In the genomic region with DNA sequence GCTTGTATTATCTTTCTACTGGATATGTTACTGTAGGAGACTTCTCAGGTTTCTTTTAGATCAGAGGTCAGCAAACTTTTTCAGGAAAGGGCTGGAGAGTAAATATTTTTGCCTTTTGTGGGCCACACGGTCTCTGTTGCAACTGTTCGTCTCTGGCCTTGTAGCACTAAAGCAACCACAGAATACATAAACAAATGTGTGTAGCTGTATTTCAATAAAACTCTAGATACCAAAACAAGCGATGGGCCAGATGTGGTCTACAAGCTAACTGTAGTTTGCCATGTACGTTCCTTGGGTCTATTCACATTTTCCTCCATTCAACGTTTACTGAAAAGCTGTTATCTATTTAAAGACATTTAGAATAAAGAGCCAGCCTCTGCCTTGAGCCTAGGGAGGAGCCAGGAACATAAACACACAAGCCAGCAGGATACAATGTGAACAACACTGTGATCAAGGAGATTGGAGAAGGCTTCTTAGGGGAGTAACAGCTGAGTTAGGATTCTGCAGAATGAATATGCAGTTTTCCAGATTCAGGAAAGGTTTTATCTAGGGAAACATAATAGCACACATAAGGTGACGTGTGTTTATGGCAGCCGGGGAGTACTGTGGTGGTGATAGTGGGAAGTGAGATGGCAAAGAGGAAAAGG, we compare ENCODE assay signal across 15 cellular contexts. TPM values are rescaled to one million over a fixed set of nuclear protein-coding genes. Genes with fewer than 3 reads are reported as not detected.
A peak's percentile ranks its signal among the peaks of the same experiment; 100 is the strongest.
DNase-seq lines count a peak whose midpoint lies in the region; ATAC-seq and TF ChIP-seq lines count a peak whose summit lies in the region.
"Had no signal": no experiment of that assay in that cellular context is flagged by ENCODE, and none has a peak within 500 bp of the region (broad histone marks: within the 10 kb centered on the region; RNA-seq: fewer than 3 reads in every experiment).

No MANE protein-coding gene starts in this region.

- no peaks in the 10 kb centered on the region for H3K36me3 Mint-ChIP-seq in activated CD8-positive, alpha-beta T cell treated with anti-CD3 and anti-CD28 coated beads for 36 hours (ENCODE audit: low read depth)

- peaks cover 6% of the 10 kb centered on the region for H3K4me1 ChIP-seq in prostate gland (replicated peaks)
- H3K4me1 ChIP-seq: testis had no signal

- H3K27me3 Mint-ChIP-seq in activated CD8-positive, alpha-beta T cell treated with anti-CD3 and anti-CD28 coated beads for 36 hours, result no peaks in the 10 kb centered on the region
- H3K27me3 Mint-ChIP-seq: activated naive CD4-positive, alpha-beta T cell treated with anti-CD3 and anti-CD28 coated beads, Interleukin-2, amount 50 U/mL, for 24 hours; effector memory CD8-positive, alpha-beta T cell had no signal

- no peaks in the 10 kb centered on the region for H3K9me3 ChIP-seq in prostate gland
- H3K9me3 ChIP-seq: testis had no signal

- H3K4me3 ChIP-seq in fibroblast of villous mesenchyme (ENCODE audit: low read depth, low read length), result no peak overlapping the region
- no peak overlapping the region for H3K4me3 ChIP-seq in prostate gland
- H3K4me3 ChIP-seq: cardiac muscle cell, testis had no signal

- no peaks in the 10 kb centered on the region for H3K36me3 ChIP-seq in prostate gland
- H3K36me3 ChIP-seq: cardiac muscle cell had no signal

- H3K27me3 ChIP-seq in prostate gland (replicated peaks; ENCODE audit: insufficient read depth), result no peaks in the 10 kb centered on the region
- H3K27me3 ChIP-seq: cardiac muscle cell, testis had no signal

- no peaks in the 10 kb centered on the region for H3K4me1 Mint-ChIP-seq in activated CD8-positive, alpha-beta T cell treated with anti-CD3 and anti-CD28 coated beads for 36 hours (ENCODE audit: low read depth)

- no peak overlapping the region for H3K4me3 Mint-ChIP-seq in activated CD8-positive, alpha-beta T cell treated with anti-CD3 and anti-CD28 coated beads for 36 hours
- H3K4me3 Mint-ChIP-seq: activated naive CD4-positive, alpha-beta T cell treated with anti-CD3 and anti-CD28 coated beads, Interleukin-2, amount 50 U/mL, for 24 hours; effector memory CD8-positive, alpha-beta T cell had no signal

- 72% methylated on average over 7 of the region's 7 CpGs for WGBS in prostate gland

- no peak for TF ChIP-seq POLR2A in prostate gland (IDR thresholded peaks at IDR 0.05)

- intact Hi-C loops in prostate gland (cut with DNase I), result no loop called here
- intact Hi-C loops in activated CD8-positive, alpha-beta T cell treated with anti-CD3 and anti-CD28 coated beads for 36 hours (cut with micrococcal nuclease), result no loop called here

- H3K27ac ChIP-seq in C4-2B (peak overlapping the region; percentile 63), prostate gland (peak overlapping the region; percentile 59 to 68)
- H3K27ac ChIP-seq: cardiac muscle cell, testis had no signal

- TF ChIP-seq CTCF in C4-2B (conservative IDR thresholded peaks at IDR 0.05) (no peak), fibroblast of villous mesenchyme (IDR thresholded peaks at IDR 0.05; ENCODE audit: insufficient read depth, low read depth, low read length) (no peak), prostate gland (IDR thresholded peaks at IDR 0.05) (no peak)
- no peak for TF ChIP-seq CTCF in activated CD8-positive, alpha-beta T cell treated with anti-CD3 and anti-CD28 coated beads for 36 hours (IDR thresholded peaks at IDR 0.05)

- POLR2A ChIA-PET in activated CD8-positive, alpha-beta T cell treated with anti-CD3 and anti-CD28 coated beads for 36 hours (lab: Charles Lee), result no interaction called here

- H3K9me3 Mint-ChIP-seq in activated CD8-positive, alpha-beta T cell treated with anti-CD3 and anti-CD28 coated beads for 36 hours, result peaks cover 2% of the 10 kb centered on the region
- H3K9me3 Mint-ChIP-seq: effector memory CD8-positive, alpha-beta T cell had no signal

- H3K27ac Mint-ChIP-seq in activated CD8-positive, alpha-beta T cell treated with anti-CD3 and anti-CD28 coated beads for 36 hours, result no peak overlapping the region
- H3K27ac Mint-ChIP-seq: activated naive CD4-positive, alpha-beta T cell treated with anti-CD3 and anti-CD28 coated beads, Interleukin-2, amount 50 U/mL, for 24 hours; effector memory CD8-positive, alpha-beta T cell had no signal

- ATAC-seq in activated CD8-positive, alpha-beta T cell treated with anti-CD3 and anti-CD28 coated beads for 36 hours, result no peak
- no peak for ATAC-seq in HG03442 (IDR thresholded peaks at IDR 0.05; ENCODE audit: unreplicated experiment)
- ATAC-seq: effector memory CD8-positive, alpha-beta T cell had no signal

- DNase-seq in M059J (ENCODE audit: low read depth) (peak; percentile 62), fibroblast of villous mesenchyme (ENCODE audit: low read depth) (peak; percentile 94), prostate gland (ENCODE audit: low spot score) (no peak), RPMI8226 (no peak), NCI-H146 treated with DMSO at 0.1 percent for 48 hours (lab: John Stamatoyannopoulos, UW; ENCODE audit: unreplicated experiment) (no peak)
- no peak for DNase-seq in activated CD8-positive, alpha-beta T cell treated with anti-CD3 and anti-CD28 coated beads for 36 hours
- DNase-seq: activated CD4-positive, alpha-beta T cell treated with anti-CD3 and anti-CD28 coated beads for 4 hours; activated T-cell treated with anti-CD3 and anti-CD28 coated beads for 4 hours; effector memory CD8-positive, alpha-beta T cell; SIG-M5; testis had no signal

- CTCF ChIA-PET in activated CD8-positive, alpha-beta T cell treated with anti-CD3 and anti-CD28 coated beads for 36 hours (lab: Charles Lee), result interaction anchor here (0.8 kb wide), 1 partner anchor 260 kb away, joined by 3 read pairs; no protein-coding TSS in a partner anchor

RNA-seq across cellular contexts. Expression of a gene that starts 33.0 kb away (rescaled TPM):
- total RNA-seq in M059J (2014; rRNA removed; shearing (Covaris generic)), result 3.9 and 8.6 TPM in 2 replicates
- 12.6 and 15.5 TPM in 2 replicates for total RNA-seq in fibroblast of villous mesenchyme
- 10 to 100 TPM in 1 of 2 donors, 1 to 10 TPM in 1; 2.1 to 15.8 TPM for total RNA-seq in prostate gland
- total RNA-seq in activated CD8-positive, alpha-beta T cell treated with anti-CD3 and anti-CD28 coated beads for 36 hours, result 10 to 100 TPM; 11.4 to 13.7 TPM

Comparison
In these comparisons a context has a peak if more than half of its experiments do, and no peak if none do; other contexts are left out.
1. DNase-seq: peak in M059J (single experiment) and fibroblast of villous mesenchyme (single experiment); none in prostate gland (single experiment), RPMI8226 (single experiment), activated CD8-positive, alpha-beta T cell treated with anti-CD3 and anti-CD28 coated beads for 36 hours (single experiment) and NCI-H146 treated with DMSO at 0.1 percent for 48 hours (single experiment).